ENCODE assay signal across 1 cellular context in genomic region chr9:93035821-93036351, GRCh38.
TF ChIP-seq lines count a peak whose summit lies in the region.

No MANE protein-coding gene starts in this region.

TF ChIP-seq in H1, 55 proteins besides CTCF, POLR2A, EP300 and RAD21:
- no peak for TF ChIP-seq JUN (IDR thresholded peaks at IDR 0.05; ENCODE audit: low read depth, low read length)
- no peak for TF ChIP-seq NRF1 (IDR thresholded peaks at IDR 0.05; ENCODE audit: low read depth, low read length)
- no peak for TF ChIP-seq POLR2AphosphoS5 (IDR thresholded peaks at IDR 0.05; ENCODE audit: low read depth, low read length)
- TF ChIP-seq KDM1A (IDR thresholded peaks at IDR 0.05; ENCODE audit: borderline replicate concordance, low read length) = no peak
- TF ChIP-seq BCL11A (IDR thresholded peaks at IDR 0.05; ENCODE audit: low read depth in 2 of 2, low read length in 2 of 2) = no peak
- no peak for TF ChIP-seq MAX (IDR thresholded peaks at IDR 0.05)
- TF ChIP-seq USF2 (IDR thresholded peaks at IDR 0.05; ENCODE audit: low read length) = no peak
- TF ChIP-seq CHD2 (IDR thresholded peaks at IDR 0.05; ENCODE audit: low read length) = no peak
- TF ChIP-seq BRCA1 (IDR thresholded peaks at IDR 0.05; ENCODE audit: low read depth, low read length) = no peak
- no peak for TF ChIP-seq JUND (IDR thresholded peaks at IDR 0.05; ENCODE audit: low read length)
- TF ChIP-seq SP1 (IDR thresholded peaks at IDR 0.05; ENCODE audit: low read depth, low read length) = no peak
- no peak for TF ChIP-seq CHD1 (IDR thresholded peaks at IDR 0.05; ENCODE audit: low read depth, low read length)
- no peak for TF ChIP-seq GTF2F1 (IDR thresholded peaks at IDR 0.05; ENCODE audit: borderline replicate concordance, low read depth, low read length)
- no peak for TF ChIP-seq ATF3 (IDR thresholded peaks at IDR 0.05; ENCODE audit: insufficient read depth, low read depth, low read length)
- no peak for TF ChIP-seq KDM4A (IDR thresholded peaks at IDR 0.05; ENCODE audit: low read depth, low read length, severe bottlenecking)
- TF ChIP-seq SRF (IDR thresholded peaks at IDR 0.05; ENCODE audit: low read depth, low read length) = no peak
- no peak for TF ChIP-seq RNF2 (IDR thresholded peaks at IDR 0.05; ENCODE audit: borderline replicate concordance, low read depth, low read length, missing control alignments, poor library complexity, severe bottlenecking)
- no peak for TF ChIP-seq GABPA (IDR thresholded peaks at IDR 0.05; ENCODE audit: borderline replicate concordance, insufficient read depth, low read length)
- TF ChIP-seq CHD7 (IDR thresholded peaks at IDR 0.05; ENCODE audit: insufficient replicate concordance, low read length) = no peak
